In the genomic region with DNA sequence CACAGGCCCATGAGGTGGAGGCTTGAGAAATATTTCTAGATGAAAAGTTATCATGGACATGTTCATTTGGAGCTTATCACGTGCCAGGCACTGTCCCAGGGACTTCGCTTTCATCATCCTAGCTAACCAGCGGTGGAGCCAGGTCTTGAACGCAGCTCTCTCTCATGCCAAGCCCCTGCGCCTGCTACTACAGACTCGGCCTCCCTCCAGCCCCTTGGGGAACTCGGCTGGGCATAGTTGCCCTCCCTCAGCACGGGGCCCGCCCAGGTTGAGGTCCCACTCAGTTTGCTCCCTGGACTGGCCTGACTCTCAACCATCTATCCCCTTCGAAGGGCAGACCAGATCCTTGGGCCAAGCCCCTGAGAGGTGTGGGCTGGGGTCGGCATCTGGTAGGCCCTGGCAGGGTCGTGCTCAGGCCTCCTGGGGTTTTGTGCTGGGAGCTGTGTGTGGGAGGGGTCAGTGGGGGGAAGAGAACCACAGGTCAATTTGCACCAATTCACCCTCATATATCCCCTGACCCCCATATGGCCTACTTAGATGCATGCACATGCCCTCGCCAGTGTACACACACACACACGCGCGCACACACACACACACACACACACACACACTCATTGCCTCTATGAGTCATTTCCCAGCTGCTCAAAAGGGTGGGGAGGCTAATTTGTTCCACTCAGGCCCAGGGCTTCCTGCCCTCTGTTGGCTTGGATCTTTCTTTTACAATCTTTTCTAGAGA, we compare ENCODE assay signal across 1 cellular context.
TF ChIP-seq lines count a peak whose summit lies in the region.

No MANE protein-coding gene starts in this region.

TF ChIP-seq in K562, 482 proteins besides CTCF, POLR2A, EP300 and RAD21 (continued from another document and continues in another):
- TF ChIP-seq, protein P1, sequence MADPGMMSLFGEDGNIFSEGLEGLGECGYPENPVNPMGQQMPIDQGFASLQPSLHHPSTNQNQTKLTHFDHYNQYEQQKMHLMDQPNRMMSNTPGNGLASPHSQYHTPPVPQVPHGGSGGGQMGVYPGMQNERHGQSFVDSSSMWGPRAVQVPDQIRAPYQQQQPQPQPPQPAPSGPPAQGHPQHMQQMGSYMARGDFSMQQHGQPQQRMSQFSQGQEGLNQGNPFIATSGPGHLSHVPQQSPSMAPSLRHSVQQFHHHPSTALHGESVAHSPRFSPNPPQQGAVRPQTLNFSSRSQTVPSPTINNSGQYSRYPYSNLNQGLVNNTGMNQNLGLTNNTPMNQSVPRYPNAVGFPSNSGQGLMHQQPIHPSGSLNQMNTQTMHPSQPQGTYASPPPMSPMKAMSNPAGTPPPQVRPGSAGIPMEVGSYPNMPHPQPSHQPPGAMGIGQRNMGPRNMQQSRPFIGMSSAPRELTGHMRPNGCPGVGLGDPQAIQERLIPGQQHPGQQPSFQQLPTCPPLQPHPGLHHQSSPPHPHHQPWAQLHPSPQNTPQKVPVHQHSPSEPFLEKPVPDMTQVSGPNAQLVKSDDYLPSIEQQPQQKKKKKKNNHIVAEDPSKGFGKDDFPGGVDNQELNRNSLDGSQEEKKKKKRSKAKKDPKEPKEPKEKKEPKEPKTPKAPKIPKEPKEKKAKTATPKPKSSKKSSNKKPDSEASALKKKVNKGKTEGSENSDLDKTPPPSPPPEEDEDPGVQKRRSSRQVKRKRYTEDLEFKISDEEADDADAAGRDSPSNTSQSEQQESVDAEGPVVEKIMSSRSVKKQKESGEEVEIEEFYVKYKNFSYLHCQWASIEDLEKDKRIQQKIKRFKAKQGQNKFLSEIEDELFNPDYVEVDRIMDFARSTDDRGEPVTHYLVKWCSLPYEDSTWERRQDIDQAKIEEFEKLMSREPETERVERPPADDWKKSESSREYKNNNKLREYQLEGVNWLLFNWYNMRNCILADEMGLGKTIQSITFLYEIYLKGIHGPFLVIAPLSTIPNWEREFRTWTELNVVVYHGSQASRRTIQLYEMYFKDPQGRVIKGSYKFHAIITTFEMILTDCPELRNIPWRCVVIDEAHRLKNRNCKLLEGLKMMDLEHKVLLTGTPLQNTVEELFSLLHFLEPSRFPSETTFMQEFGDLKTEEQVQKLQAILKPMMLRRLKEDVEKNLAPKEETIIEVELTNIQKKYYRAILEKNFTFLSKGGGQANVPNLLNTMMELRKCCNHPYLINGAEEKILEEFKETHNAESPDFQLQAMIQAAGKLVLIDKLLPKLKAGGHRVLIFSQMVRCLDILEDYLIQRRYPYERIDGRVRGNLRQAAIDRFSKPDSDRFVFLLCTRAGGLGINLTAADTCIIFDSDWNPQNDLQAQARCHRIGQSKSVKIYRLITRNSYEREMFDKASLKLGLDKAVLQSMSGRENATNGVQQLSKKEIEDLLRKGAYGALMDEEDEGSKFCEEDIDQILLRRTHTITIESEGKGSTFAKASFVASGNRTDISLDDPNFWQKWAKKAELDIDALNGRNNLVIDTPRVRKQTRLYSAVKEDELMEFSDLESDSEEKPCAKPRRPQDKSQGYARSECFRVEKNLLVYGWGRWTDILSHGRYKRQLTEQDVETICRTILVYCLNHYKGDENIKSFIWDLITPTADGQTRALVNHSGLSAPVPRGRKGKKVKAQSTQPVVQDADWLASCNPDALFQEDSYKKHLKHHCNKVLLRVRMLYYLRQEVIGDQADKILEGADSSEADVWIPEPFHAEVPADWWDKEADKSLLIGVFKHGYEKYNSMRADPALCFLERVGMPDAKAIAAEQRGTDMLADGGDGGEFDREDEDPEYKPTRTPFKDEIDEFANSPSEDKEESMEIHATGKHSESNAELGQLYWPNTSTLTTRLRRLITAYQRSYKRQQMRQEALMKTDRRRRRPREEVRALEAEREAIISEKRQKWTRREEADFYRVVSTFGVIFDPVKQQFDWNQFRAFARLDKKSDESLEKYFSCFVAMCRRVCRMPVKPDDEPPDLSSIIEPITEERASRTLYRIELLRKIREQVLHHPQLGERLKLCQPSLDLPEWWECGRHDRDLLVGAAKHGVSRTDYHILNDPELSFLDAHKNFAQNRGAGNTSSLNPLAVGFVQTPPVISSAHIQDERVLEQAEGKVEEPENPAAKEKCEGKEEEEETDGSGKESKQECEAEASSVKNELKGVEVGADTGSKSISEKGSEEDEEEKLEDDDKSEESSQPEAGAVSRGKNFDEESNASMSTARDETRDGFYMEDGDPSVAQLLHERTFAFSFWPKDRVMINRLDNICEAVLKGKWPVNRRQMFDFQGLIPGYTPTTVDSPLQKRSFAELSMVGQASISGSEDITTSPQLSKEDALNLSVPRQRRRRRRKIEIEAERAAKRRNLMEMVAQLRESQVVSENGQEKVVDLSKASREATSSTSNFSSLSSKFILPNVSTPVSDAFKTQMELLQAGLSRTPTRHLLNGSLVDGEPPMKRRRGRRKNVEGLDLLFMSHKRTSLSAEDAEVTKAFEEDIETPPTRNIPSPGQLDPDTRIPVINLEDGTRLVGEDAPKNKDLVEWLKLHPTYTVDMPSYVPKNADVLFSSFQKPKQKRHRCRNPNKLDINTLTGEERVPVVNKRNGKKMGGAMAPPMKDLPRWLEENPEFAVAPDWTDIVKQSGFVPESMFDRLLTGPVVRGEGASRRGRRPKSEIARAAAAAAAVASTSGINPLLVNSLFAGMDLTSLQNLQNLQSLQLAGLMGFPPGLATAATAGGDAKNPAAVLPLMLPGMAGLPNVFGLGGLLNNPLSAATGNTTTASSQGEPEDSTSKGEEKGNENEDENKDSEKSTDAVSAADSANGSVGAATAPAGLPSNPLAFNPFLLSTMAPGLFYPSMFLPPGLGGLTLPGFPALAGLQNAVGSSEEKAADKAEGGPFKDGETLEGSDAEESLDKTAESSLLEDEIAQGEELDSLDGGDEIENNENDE (IDR thresholded peaks at IDR 0.05; ENCODE audit: low read depth, low read length), result no peak
- TF ChIP-seq NCOR1 (IDR thresholded peaks at IDR 0.05) (no peak), CBX1 (IDR thresholded peaks at IDR 0.05; ENCODE audit: low read depth) (0 out of 2 replicates have a peak, but pooled peaks have one; percentile 46), MAX (CRISPR knock-in tag; IDR thresholded peaks at IDR 0.05) (peak; percentile 42; the same call in 1 of the 2 replicates), NR2F6 (CRISPR knock-in tag; IDR thresholded peaks at IDR 0.05) (no peak), CTBP1 (IDR thresholded peaks at IDR 0.05; ENCODE audit: borderline replicate concordance) (0 out of 2 replicates have a peak, but pooled peaks have one; percentile 21), HLTF (IDR thresholded peaks at IDR 0.05) (no peak), NFRKB (IDR thresholded peaks at IDR 0.05; ENCODE audit: low read depth) (no peak), CXXC5 (CRISPR knock-in tag; IDR thresholded peaks at IDR 0.05) (0 out of 2 replicates have a peak, but pooled peaks have one; percentile 16), SP1 (CRISPR knock-in tag; IDR thresholded peaks at IDR 0.05) (no peak), U2AF2 (optimal IDR thresholded peaks at IDR 0.05; ENCODE audit: low read depth, low read length) (no peak), U2AF1 (optimal IDR thresholded peaks at IDR 0.05; ENCODE audit: low read depth, low read length) (no peak), TBP (optimal IDR thresholded peaks at IDR 0.05; ENCODE audit: low read depth, low read length) (no peak), ETV6 (IDR thresholded peaks at IDR 0.05; ENCODE audit: borderline replicate concordance in 1 of 2, low read depth in 2 of 2, low read length in 1 of 2) (no peak), ETV6 (CRISPR knock-in tag; IDR thresholded peaks at IDR 0.05; ENCODE audit: borderline replicate concordance) (no peak), ESRRA (IDR thresholded peaks at IDR 0.05; ENCODE audit: borderline replicate concordance, low read depth) (no peak), DMBX1 (CRISPR knock-in tag; IDR thresholded peaks at IDR 0.05; ENCODE audit: borderline replicate concordance) (no peak), DNMT1 (IDR thresholded peaks at IDR 0.05) (no peak), TCFL5 (CRISPR knock-in tag; conservative IDR thresholded peaks at IDR 0.05) (no peak), GABPB2 (CRISPR knock-in tag; conservative IDR thresholded peaks at IDR 0.05) (no peak), PTBP1 (IDR thresholded peaks at IDR 0.05; ENCODE audit: low read depth, low read length) (no peak), MBD2 (IDR thresholded peaks at IDR 0.05; ENCODE audit: borderline replicate concordance, low read depth) (no peak), ZNF583 (CRISPR knock-in tag; IDR thresholded peaks at IDR 0.05) (no peak), CBX8 (IDR thresholded peaks at IDR 0.05; ENCODE audit: borderline replicate concordance, extremely low read depth, low read depth, low read length, poor library complexity, severe bottlenecking) (no peak), JUNB (CRISPR knock-in tag; conservative IDR thresholded peaks at IDR 0.05) (peak; percentile 88)
- TF ChIP-seq, protein P2, sequence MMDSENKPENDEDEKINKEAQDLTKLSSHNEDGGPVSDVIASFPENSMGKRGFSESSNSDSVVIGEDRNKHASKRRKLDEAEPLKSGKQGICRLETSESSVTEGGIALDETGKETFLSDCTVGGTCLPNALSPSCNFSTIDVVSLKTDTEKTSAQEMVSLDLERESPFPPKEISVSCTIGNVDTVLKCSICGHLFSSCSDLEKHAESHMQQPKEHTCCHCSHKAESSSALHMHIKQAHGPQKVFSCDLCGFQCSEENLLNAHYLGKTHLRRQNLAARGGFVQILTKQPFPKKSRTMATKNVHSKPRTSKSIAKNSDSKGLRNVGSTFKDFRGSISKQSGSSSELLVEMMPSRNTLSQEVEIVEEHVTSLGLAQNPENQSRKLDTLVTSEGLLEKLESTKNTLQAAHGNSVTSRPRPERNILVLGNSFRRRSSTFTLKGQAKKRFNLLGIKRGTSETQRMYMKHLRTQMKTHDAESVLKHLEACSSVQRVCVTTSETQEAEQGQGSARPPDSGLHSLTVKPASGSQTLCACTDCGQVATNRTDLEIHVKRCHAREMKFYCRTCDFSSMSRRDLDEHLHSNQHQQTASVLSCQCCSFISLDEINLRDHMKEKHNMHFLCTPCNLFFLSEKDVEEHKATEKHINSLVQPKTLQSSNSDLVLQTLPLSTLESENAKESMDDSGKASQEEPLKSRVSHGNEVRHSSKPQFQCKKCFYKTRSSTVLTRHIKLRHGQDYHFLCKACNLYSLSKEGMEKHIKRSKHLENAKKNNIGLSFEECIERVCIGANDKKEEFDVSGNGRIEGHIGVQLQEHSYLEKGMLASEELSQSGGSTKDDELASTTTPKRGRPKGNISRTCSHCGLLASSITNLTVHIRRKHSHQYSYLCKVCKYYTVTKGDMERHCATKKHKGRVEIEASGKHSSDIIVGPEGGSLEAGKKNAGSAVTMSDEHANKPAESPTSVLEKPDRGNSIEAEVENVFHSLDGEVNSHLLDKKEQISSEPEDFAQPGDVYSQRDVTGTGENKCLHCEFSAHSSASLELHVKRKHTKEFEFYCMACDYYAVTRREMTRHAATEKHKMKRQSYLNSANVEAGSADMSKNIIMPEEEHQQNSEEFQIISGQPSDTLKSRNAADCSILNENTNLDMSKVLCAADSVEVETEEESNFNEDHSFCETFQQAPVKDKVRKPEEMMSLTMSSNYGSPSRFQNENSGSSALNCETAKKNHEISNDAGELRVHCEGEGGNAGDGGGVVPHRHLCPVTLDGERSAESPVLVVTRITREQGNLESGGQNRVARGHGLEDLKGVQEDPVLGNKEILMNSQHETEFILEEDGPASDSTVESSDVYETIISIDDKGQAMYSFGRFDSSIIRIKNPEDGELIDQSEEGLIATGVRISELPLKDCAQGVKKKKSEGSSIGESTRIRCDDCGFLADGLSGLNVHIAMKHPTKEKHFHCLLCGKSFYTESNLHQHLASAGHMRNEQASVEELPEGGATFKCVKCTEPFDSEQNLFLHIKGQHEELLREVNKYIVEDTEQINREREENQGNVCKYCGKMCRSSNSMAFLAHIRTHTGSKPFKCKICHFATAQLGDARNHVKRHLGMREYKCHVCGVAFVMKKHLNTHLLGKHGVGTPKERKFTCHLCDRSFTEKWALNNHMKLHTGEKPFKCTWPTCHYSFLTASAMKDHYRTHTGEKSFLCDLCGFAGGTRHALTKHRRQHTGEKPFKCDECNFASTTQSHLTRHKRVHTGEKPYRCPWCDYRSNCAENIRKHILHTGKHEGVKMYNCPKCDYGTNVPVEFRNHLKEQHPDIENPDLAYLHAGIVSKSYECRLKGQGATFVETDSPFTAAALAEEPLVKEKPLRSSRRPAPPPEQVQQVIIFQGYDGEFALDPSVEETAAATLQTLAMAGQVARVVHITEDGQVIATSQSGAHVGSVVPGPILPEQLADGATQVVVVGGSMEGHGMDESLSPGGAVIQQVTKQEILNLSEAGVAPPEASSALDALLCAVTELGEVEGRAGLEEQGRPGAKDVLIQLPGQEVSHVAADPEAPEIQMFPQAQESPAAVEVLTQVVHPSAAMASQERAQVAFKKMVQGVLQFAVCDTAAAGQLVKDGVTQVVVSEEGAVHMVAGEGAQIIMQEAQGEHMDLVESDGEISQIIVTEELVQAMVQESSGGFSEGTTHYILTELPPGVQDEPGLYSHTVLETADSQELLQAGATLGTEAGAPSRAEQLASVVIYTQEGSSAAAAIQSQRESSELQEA (IDR thresholded peaks at IDR 0.05; ENCODE audit: low read depth), result no peak
- TF ChIP-seq, protein P3, sequence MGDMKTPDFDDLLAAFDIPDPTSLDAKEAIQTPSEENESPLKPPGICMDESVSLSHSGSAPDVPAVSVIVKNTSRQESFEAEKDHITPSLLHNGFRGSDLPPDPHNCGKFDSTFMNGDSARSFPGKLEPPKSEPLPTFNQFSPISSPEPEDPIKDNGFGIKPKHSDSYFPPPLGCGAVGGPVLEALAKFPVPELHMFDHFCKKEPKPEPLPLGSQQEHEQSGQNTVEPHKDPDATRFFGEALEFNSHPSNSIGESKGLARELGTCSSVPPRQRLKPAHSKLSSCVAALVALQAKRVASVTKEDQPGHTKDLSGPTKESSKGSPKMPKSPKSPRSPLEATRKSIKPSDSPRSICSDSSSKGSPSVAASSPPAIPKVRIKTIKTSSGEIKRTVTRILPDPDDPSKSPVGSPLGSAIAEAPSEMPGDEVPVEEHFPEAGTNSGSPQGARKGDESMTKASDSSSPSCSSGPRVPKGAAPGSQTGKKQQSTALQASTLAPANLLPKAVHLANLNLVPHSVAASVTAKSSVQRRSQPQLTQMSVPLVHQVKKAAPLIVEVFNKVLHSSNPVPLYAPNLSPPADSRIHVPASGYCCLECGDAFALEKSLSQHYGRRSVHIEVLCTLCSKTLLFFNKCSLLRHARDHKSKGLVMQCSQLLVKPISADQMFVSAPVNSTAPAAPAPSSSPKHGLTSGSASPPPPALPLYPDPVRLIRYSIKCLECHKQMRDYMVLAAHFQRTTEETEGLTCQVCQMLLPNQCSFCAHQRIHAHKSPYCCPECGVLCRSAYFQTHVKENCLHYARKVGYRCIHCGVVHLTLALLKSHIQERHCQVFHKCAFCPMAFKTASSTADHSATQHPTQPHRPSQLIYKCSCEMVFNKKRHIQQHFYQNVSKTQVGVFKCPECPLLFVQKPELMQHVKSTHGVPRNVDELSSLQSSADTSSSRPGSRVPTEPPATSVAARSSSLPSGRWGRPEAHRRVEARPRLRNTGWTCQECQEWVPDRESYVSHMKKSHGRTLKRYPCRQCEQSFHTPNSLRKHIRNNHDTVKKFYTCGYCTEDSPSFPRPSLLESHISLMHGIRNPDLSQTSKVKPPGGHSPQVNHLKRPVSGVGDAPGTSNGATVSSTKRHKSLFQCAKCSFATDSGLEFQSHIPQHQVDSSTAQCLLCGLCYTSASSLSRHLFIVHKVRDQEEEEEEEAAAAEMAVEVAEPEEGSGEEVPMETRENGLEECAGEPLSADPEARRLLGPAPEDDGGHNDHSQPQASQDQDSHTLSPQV (IDR thresholded peaks at IDR 0.05), result no peak
